ENCODE assay signal across 25 cellular contexts in genomic region chr11:24592342-24592741, GRCh38.
DNase-seq lines count a peak whose midpoint lies in the region; ATAC-seq and TF ChIP-seq lines count a peak whose summit lies in the region.
"Had no signal": no experiment of that assay in that cellular context is flagged by ENCODE, and none has a peak within 500 bp of the region (broad histone marks: within the 10 kb centered on the region; RNA-seq: fewer than 3 reads in every experiment).

No MANE protein-coding gene starts in this region.

- no peak overlapping the region for H3K27ac Mint-ChIP-seq in activated CD4-positive, alpha-beta memory T cell treated with anti-CD3 and anti-CD28 coated beads for 36 hours
- H3K27ac Mint-ChIP-seq: CD4-positive, CD25-positive, alpha-beta regulatory T cell; IgD-negative memory B cell had no signal

- H3K9me3 Mint-ChIP-seq in activated CD4-positive, alpha-beta memory T cell treated with anti-CD3 and anti-CD28 coated beads for 36 hours = peaks cover 8% of the 10 kb centered on the region

- H3K36me3 Mint-ChIP-seq in activated CD4-positive, alpha-beta memory T cell treated with anti-CD3 and anti-CD28 coated beads for 36 hours = no peaks in the 10 kb centered on the region
- H3K36me3 Mint-ChIP-seq: CD4-positive, CD25-positive, alpha-beta regulatory T cell; IgD-negative memory B cell had no signal

- H3K4me2 ChIP-seq in PC-3 (ENCODE audit: low read length) = peak overlapping the region; percentile 52
- H3K4me2 ChIP-seq: BLaER1, KMS-11 had no signal

- ATAC-seq in PC-3 (peak; percentile 51), HG03025 (IDR thresholded peaks at IDR 0.05; ENCODE audit: low FRiP score, unreplicated experiment) (no peak)

- in situ Hi-C loops in brain microvascular endothelial cell (cut with HindIII; ENCODE audit: low pct_ligation_motif_present, low sequenced_read_pairs) = no loop called here

- H3K9ac ChIP-seq in PC-3 (ENCODE audit: low read length) = no peak overlapping the region
- H3K9ac ChIP-seq: BLaER1, KMS-11 had no signal

- DNase-seq in ELR (ENCODE audit: low read depth) = peak; percentile 24
- DNase-seq in PC-3 = peak; percentile 22
- DNase-seq in brain microvascular endothelial cell = no peak
- peak; percentile 33 for DNase-seq in fibroblast of peridontal ligament (ENCODE audit: extremely low read depth)
- no peak for DNase-seq in activated gamma-delta T cell (lab: John Stamatoyannopoulos, UW)
- DNase-seq in activated CD4-positive, alpha-beta memory T cell treated with anti-CD3 and anti-CD28 coated beads for 36 hours = no peak
- no peak for DNase-seq in stomach
- DNase-seq: 8988T; CD4-positive, CD25-positive, alpha-beta regulatory T cell; DMS153; GOT3; NCI-H1092; NCI-H1436 treated with DMSO at 0.1 percent for 48 hours; NCI-H187 treated with DMSO at 0.1 percent for 48 hours; NCI-H524; NCI-H82; NK-92 treated with Interleukin-12 subunit alpha and Interleukin-12 subunit beta, amount 100 ng/mL, for 24 hours; Right ventricle myocardium superior; RPMI8226 had no signal

- H3K9me2 ChIP-seq in PC-3 (replicated peaks; ENCODE audit: low read length) = no peaks in the 10 kb centered on the region

- TF ChIP-seq EP300 in stomach (IDR thresholded peaks at IDR 0.05) = no peak

- TF ChIP-seq POLR2A in stomach (IDR thresholded peaks at IDR 0.05) = no peak

- H2AFZ ChIP-seq in PC-3 (ENCODE audit: low read length) = no peak overlapping the region

- H4K20me1 ChIP-seq in PC-3 (ENCODE audit: low read length) = no peaks in the 10 kb centered on the region
- H4K20me1 ChIP-seq: BLaER1 had no signal

- WGBS in stomach, 5 donors = 52 to 61% (median 56%) methylated on average over 2 of the region's 2 CpGs

- H3K9me3 ChIP-seq in PC-3 (ENCODE audit: low read length) = no peaks in the 10 kb centered on the region
- H3K9me3 ChIP-seq in stomach = no peaks in the 10 kb centered on the region
- H3K9me3 ChIP-seq: BLaER1, HAP-1, SJSA1 had no signal

- no peak for TF ChIP-seq CTCF in PC-3 (conservative IDR thresholded peaks at IDR 0.05; ENCODE audit: low read depth, low read length)
- no peak for TF ChIP-seq CTCF in brain microvascular endothelial cell (IDR thresholded peaks at IDR 0.05; ENCODE audit: low read depth, low read length, missing control alignments)
- no peak for TF ChIP-seq CTCF in stomach (IDR thresholded peaks at IDR 0.05)

- intact Hi-C loops in PC-3 (cut with micrococcal nuclease) (no loop called here), stomach (cut with DNase I; ENCODE audit: low total_unique reads) (no loop called here)
- intact Hi-C loops in activated CD4-positive, alpha-beta memory T cell treated with anti-CD3 and anti-CD28 coated beads for 36 hours (cut with micrococcal nuclease) = no loop called here

- H3K36me3 ChIP-seq in PC-3 (ENCODE audit: low read depth, low read length) (no peaks in the 10 kb centered on the region), brain microvascular endothelial cell (replicated peaks) (no peaks in the 10 kb centered on the region), stomach (no peaks in the 10 kb centered on the region)
- H3K36me3 ChIP-seq: BLaER1, HAP-1, SJSA1 had no signal

- no peaks in the 10 kb centered on the region for H3K27me3 ChIP-seq in PC-3 (ENCODE audit: low read length)
- no peaks in the 10 kb centered on the region for H3K27me3 ChIP-seq in brain microvascular endothelial cell (replicated peaks)
- H3K27me3 ChIP-seq in stomach = no peaks in the 10 kb centered on the region
- H3K27me3 ChIP-seq: BLaER1, SJSA1 had no signal

- no peaks in the 10 kb centered on the region for H3F3A ChIP-seq in PC-3 (ENCODE audit: low read length, unreplicated experiment)

- BruUV-seq in PC-3 (replicated peaks; lab: Mats Ljungman, UMichigan) = no TSS peak

- CTCF ChIA-PET in PC-3 (lab: Charles Lee) = interaction anchor here (0.6 kb wide), 1 partner anchor 42 kb away, joined by 3 read pairs; no protein-coding TSS in a partner anchor
- CTCF ChIA-PET in activated CD4-positive, alpha-beta memory T cell treated with anti-CD3 and anti-CD28 coated beads for 36 hours (lab: Charles Lee) = no interaction called here

- no peak overlapping the region for H3K4me3 ChIP-seq in PC-3 (ENCODE audit: low read length)
- no peak overlapping the region for H3K4me3 ChIP-seq in brain microvascular endothelial cell (ENCODE audit: low read depth, low read length)
- no peak overlapping the region for H3K4me3 ChIP-seq in stomach
- H3K4me3 ChIP-seq: BLaER1, HAP-1, SJSA1 had no signal

- H3K27ac ChIP-seq in PC-3 (ENCODE audit: low read length) = peak overlapping the region; percentile 48
- H3K27ac ChIP-seq in brain microvascular endothelial cell = peak overlapping the region; percentile 22
- no peak overlapping the region for H3K27ac ChIP-seq in stomach
- H3K27ac ChIP-seq: BLaER1, KMS-11, SJSA1 had no signal

- no peaks in the 10 kb centered on the region for H3K4me1 Mint-ChIP-seq in activated CD4-positive, alpha-beta memory T cell treated with anti-CD3 and anti-CD28 coated beads for 36 hours (ENCODE audit: low read depth)
- H3K4me1 Mint-ChIP-seq: CD4-positive, CD25-positive, alpha-beta regulatory T cell; IgD-negative memory B cell had no signal

- H3K4me3 Mint-ChIP-seq in activated CD4-positive, alpha-beta memory T cell treated with anti-CD3 and anti-CD28 coated beads for 36 hours = no peak overlapping the region
- H3K4me3 Mint-ChIP-seq: CD4-positive, CD25-positive, alpha-beta regulatory T cell; IgD-negative memory B cell had no signal

- H3K4me1 ChIP-seq in PC-3 (ENCODE audit: insufficient read depth, low read length) (peaks cover 32% of the 10 kb centered on the region), stomach (no peaks in the 10 kb centered on the region)
- H3K4me1 ChIP-seq: BLaER1, HAP-1, SJSA1 had no signal

- POLR2A ChIA-PET in PC-3 (lab: Charles Lee; ENCODE audit: unreplicated experiment) = no interaction called here
- POLR2A ChIA-PET in activated CD4-positive, alpha-beta memory T cell treated with anti-CD3 and anti-CD28 coated beads for 36 hours (lab: Charles Lee) = no interaction called here

- H3K79me2 ChIP-seq in PC-3 (ENCODE audit: low read length) = no peaks in the 10 kb centered on the region

- no peaks in the 10 kb centered on the region for H3K27me3 Mint-ChIP-seq in activated CD4-positive, alpha-beta memory T cell treated with anti-CD3 and anti-CD28 coated beads for 36 hours
- H3K27me3 Mint-ChIP-seq: CD4-positive, CD25-positive, alpha-beta regulatory T cell; IgD-negative memory B cell had no signal

Comparison
In these comparisons a context has a peak if more than half of its experiments do, and no peak if none do; other contexts are left out.
1. DNase-seq: peak in ELR (single experiment), PC-3 (single experiment) and fibroblast of peridontal ligament (single experiment); none in brain microvascular endothelial cell (single experiment), activated gamma-delta T cell (single experiment), activated CD4-positive, alpha-beta memory T cell treated with anti-CD3 and anti-CD28 coated beads for 36 hours (single experiment) and stomach (single experiment).
2. H3K27ac ChIP-seq: peak in PC-3 (single experiment) and brain microvascular endothelial cell (single experiment); none in stomach (0 of 5).